Comparison of ENCODE assay signal across 9 cellular contexts in genomic region chr15:77014137-77015081, GRCh38. TPM values are rescaled to one million over a fixed set of nuclear protein-coding genes. Genes with fewer than 3 reads are reported as not detected.
DNase-seq lines count a peak whose midpoint lies in the region; ATAC-seq and TF ChIP-seq lines count a peak whose summit lies in the region.
"Had no signal": no experiment of that assay in that cellular context is flagged by ENCODE, and none has a peak within 500 bp of the region (broad histone marks: within the 10 kb centered on the region; RNA-seq: fewer than 3 reads in every experiment).

No MANE protein-coding gene starts in this region.

- TF ChIP-seq POLR2A in gastroesophageal sphincter (IDR thresholded peaks at IDR 0.05) (no peak), suprapubic skin (IDR thresholded peaks at IDR 0.05) (no peak)

- no peaks in the 10 kb centered on the region for H3K27me3 ChIP-seq in CD4-positive, CD25-positive, alpha-beta regulatory T cell (ENCODE audit: control insufficient read depth, insufficient read depth, low read length)
- H3K27me3 ChIP-seq in gastroesophageal sphincter: no peaks in the 10 kb centered on the region
- H3K27me3 ChIP-seq in suprapubic skin: no peaks in the 10 kb centered on the region
- no peaks in the 10 kb centered on the region for H3K27me3 ChIP-seq in ascending aorta
- H3K27me3 ChIP-seq: body of pancreas had no signal

- peak overlapping the region; percentile 59 for H3K4me3 ChIP-seq in CD4-positive, CD25-positive, alpha-beta regulatory T cell (ENCODE audit: low read depth, low read length)
- no peak overlapping the region for H3K4me3 ChIP-seq in gastroesophageal sphincter
- no peak overlapping the region for H3K4me3 ChIP-seq in suprapubic skin
- no peak overlapping the region for H3K4me3 ChIP-seq in ascending aorta
- H3K4me3 ChIP-seq: body of pancreas had no signal

- peak overlapping the region; percentile 39 to 89 (median 85) for H3K4me3 Mint-ChIP-seq in CD4-positive, CD25-positive, alpha-beta regulatory T cell

- no peaks in the 10 kb centered on the region for H3K27me3 Mint-ChIP-seq in CD4-positive, CD25-positive, alpha-beta regulatory T cell

- TF ChIP-seq EP300 in gastroesophageal sphincter (IDR thresholded peaks at IDR 0.05): no peak
- no peak for TF ChIP-seq EP300 in suprapubic skin (IDR thresholded peaks at IDR 0.05)

- TF ChIP-seq CTCF in gastroesophageal sphincter (IDR thresholded peaks at IDR 0.05) (no peak), suprapubic skin (IDR thresholded peaks at IDR 0.05) (no peak), ascending aorta (IDR thresholded peaks at IDR 0.05) (no peak)

- in situ Hi-C loops in KBM-7 (cut with MboI; ENCODE audit: low pct_unique_long_range_greater_than_20kb, low sequenced_read_pairs): no loop called here

- no peaks in the 10 kb centered on the region for H3K9me3 ChIP-seq in CD4-positive, CD25-positive, alpha-beta regulatory T cell (ENCODE audit: control insufficient read depth in 2 of 2, low read length in 2 of 2)
- H3K9me3 ChIP-seq in gastroesophageal sphincter: no peaks in the 10 kb centered on the region
- no peaks in the 10 kb centered on the region for H3K9me3 ChIP-seq in suprapubic skin
- H3K9me3 ChIP-seq in ascending aorta: no peaks in the 10 kb centered on the region
- H3K9me3 ChIP-seq: body of pancreas had no signal

- no peaks in the 10 kb centered on the region for H3K9me3 Mint-ChIP-seq in CD4-positive, CD25-positive, alpha-beta regulatory T cell

- peaks cover 20% of the 10 kb centered on the region for H3K36me3 ChIP-seq in CD4-positive, CD25-positive, alpha-beta regulatory T cell (ENCODE audit: control insufficient read depth, insufficient read depth, low read length)
- H3K36me3 ChIP-seq in gastroesophageal sphincter (no peaks in the 10 kb centered on the region), suprapubic skin (no peaks in the 10 kb centered on the region), ascending aorta (peaks cover 0 to 3% of the 10 kb centered on the region in 2 donors)

- peaks cover 74% of the 10 kb centered on the region for H3K4me1 ChIP-seq in CD4-positive, CD25-positive, alpha-beta regulatory T cell (ENCODE audit: control insufficient read depth, insufficient read depth, low read length, poor library complexity, severe bottlenecking)
- H3K4me1 ChIP-seq in gastroesophageal sphincter (peaks cover 0 to 12% (median 0%) of the 10 kb centered on the region in 3 donors), suprapubic skin (peaks cover 5% of the 10 kb centered on the region), ascending aorta (peaks cover 0 to 7% of the 10 kb centered on the region in 2 donors)

- intact Hi-C loops in ascending aorta (cut with DNase I): no loop called here

- DNase-seq in CD4-positive, CD25-positive, alpha-beta regulatory T cell: no peak
- peak; percentile 84 for DNase-seq in KBM-7
- DNase-seq in suprapubic skin (ENCODE audit: low spot score in 2 of 2): no peak
- DNase-seq in inferior parietal cortex (ENCODE audit: extremely low spot score): no peak
- DNase-seq in ascending aorta (ENCODE audit: low spot score in 2 of 2): no peak
- no peak for DNase-seq in NCI-H2171 treated with DMSO at 0.1 percent for 48 hours (lab: John Stamatoyannopoulos, UW)

- WGBS in gastroesophageal sphincter (ENCODE audit: low coverage in 1 of 2), 2 donors: 100% methylated on average over 1 of the region's 23 CpGs
- WGBS in suprapubic skin: 87% methylated on average over 17 of the region's 23 CpGs

- peak overlapping the region; percentile 72 for H3K27ac ChIP-seq in CD4-positive, CD25-positive, alpha-beta regulatory T cell (ENCODE audit: insufficient read depth, low read length, poor library complexity, severe bottlenecking)
- H3K27ac ChIP-seq in gastroesophageal sphincter: no peak overlapping the region
- no peak overlapping the region for H3K27ac ChIP-seq in suprapubic skin
- H3K27ac ChIP-seq in ascending aorta: no peak overlapping the region

- H3K4me1 Mint-ChIP-seq in CD4-positive, CD25-positive, alpha-beta regulatory T cell: peaks cover 7 to 78% (median 42%) of the 10 kb centered on the region in 4 donors

- peaks cover 11% of the 10 kb centered on the region for H3K36me3 Mint-ChIP-seq in CD4-positive, CD25-positive, alpha-beta regulatory T cell

- peak overlapping the region; percentile 93 to 98 (median 94) for H3K27ac Mint-ChIP-seq in CD4-positive, CD25-positive, alpha-beta regulatory T cell

- ATAC-seq in CD4-positive, CD25-positive, alpha-beta regulatory T cell (ENCODE audit: low read depth in 2 of 2): no peak
- peak; percentile 44 for ATAC-seq in GM19452 (IDR thresholded peaks at IDR 0.05; ENCODE audit: unreplicated experiment)
- peak; percentile 35 for ATAC-seq in gastroesophageal sphincter
- ATAC-seq: body of pancreas had no signal

RNA-seq across cellular contexts. Expression of gene PSTPIP1, which starts 19.5 kb away (rescaled TPM):
- total RNA-seq in CD4-positive, CD25-positive, alpha-beta regulatory T cell: 169 TPM
- 10 to 100 TPM; 41.3 to 69.2 (median 45.7) TPM for polyA plus RNA-seq in CD4-positive, CD25-positive, alpha-beta regulatory T cell
- total RNA-seq in gastroesophageal sphincter (10 to 100 TPM in 2 of 4 donors, 1 to 10 TPM in 2; 7.1 to 18.2 (median 9.0) TPM), suprapubic skin (1 to 10 TPM; 1.9 to 5.9 (median 2.6) TPM), ascending aorta (14.6 TPM)

RNA-seq across cellular contexts. Expression of gene TSPAN3, which starts 56.5 kb away (rescaled TPM):
- 5.4 TPM for total RNA-seq in CD4-positive, CD25-positive, alpha-beta regulatory T cell
- polyA plus RNA-seq in CD4-positive, CD25-positive, alpha-beta regulatory T cell: 10 to 100 TPM; 19.2 to 31.0 (median 27.2) TPM
- 100 to 1,000 TPM; 163 to 205 (median 171) TPM for total RNA-seq in gastroesophageal sphincter
- total RNA-seq in suprapubic skin: 100 to 1,000 TPM in 2 of 4 donors, 10 to 100 TPM in 2; 34.0 to 115 (median 93.0) TPM
- total RNA-seq in ascending aorta: 98.2 TPM

Comparison
In these comparisons a context has a peak if more than half of its experiments do, and no peak if none do; other contexts are left out.
1. ATAC-seq: peak in GM19452 (single experiment) and gastroesophageal sphincter (single experiment); none in CD4-positive, CD25-positive, alpha-beta regulatory T cell (0 of 2).